In genomic region chr6:52564856-52565255, GRCh38 we compare ENCODE assay signal across 15 cellular contexts.
"Had no signal": no experiment of that assay in that cellular context is flagged by ENCODE, and none has a peak within 500 bp of the region (broad histone marks: within the 10 kb centered on the region; RNA-seq: fewer than 3 reads in every experiment).

No MANE protein-coding gene starts in this region.

- FAIRE-seq: colon, keratinocyte had no signal

- H3K27ac ChIP-seq: esophagus muscularis mucosa had no signal

- H3K9me3 ChIP-seq: esophagus muscularis mucosa had no signal

- H3K4me3 ChIP-seq: esophagus muscularis mucosa had no signal

- H3K36me3 ChIP-seq: esophagus muscularis mucosa had no signal

- DNase-seq: activated CD4-positive, alpha-beta memory T cell treated with anti-CD3 and anti-CD28 coated beads, Interleukin-2, amount 10 ng/mL, durations not matched to agents 7 days and 5 days; activated naive CD8-positive, alpha-beta T cell treated with anti-CD3 and anti-CD28 coated beads, Interleukin-2, amount 10 ng/mL, durations not matched to agents 7 days and 5 days; activated T-cell treated with anti-CD3 and anti-CD28 coated beads, Interleukin-2, amount 50 U/mL, for 72 hours; aorta; foreskin fibroblast; head of caudate nucleus; left ventricle myocardium superior; posterior cingulate gyrus; right cardiac atrium; stimulated activated CD4-positive, alpha-beta T cell treated with anti-CD3 and anti-CD28 coated beads, Interleukin-2, amount 100 ng/mL, for 24 hours; stimulated activated naive B cell treated with anti-CD40 and anti-IgM and Interleukin-4, amounts not matched to agents 10 μg/mL and 1 μg/mL and 100 μg/mL, for 72 hours; substantia nigra had no signal

- H3K27me3 ChIP-seq: esophagus muscularis mucosa had no signal
